In genomic region chr2:40202798-40203400, GRCh38 we compare ENCODE assay signal across 21 cellular contexts.
DNase-seq lines count a peak whose midpoint lies in the region; ATAC-seq and TF ChIP-seq lines count a peak whose summit lies in the region.
"Had no signal": no experiment of that assay in that cellular context is flagged by ENCODE, and none has a peak within 500 bp of the region (broad histone marks: within the 10 kb centered on the region; RNA-seq: fewer than 3 reads in every experiment).

No MANE protein-coding gene starts in this region.

- TF ChIP-seq CTCF in BJ (IDR thresholded peaks at IDR 0.05; ENCODE audit: insufficient read depth, low read depth, low read length) = no peak
- TF ChIP-seq CTCF in esophagus muscularis mucosa (IDR thresholded peaks at IDR 0.05) = no peak
- TF ChIP-seq CTCF in mesothelial cell of epicardium (IDR thresholded peaks at IDR 0.05; ENCODE audit: unreplicated experiment) = no peak

- peaks cover 34% of the 10 kb centered on the region for H3K4me1 Mint-ChIP-seq in mesothelial cell of epicardium
- H3K4me1 Mint-ChIP-seq in stimulated activated naive CD8-positive, alpha-beta T cell treated with anti-CD3 and anti-CD28 coated beads, Interleukin-15, amount 100 ng/mL, for 72 hours = no peaks in the 10 kb centered on the region
- H3K4me1 Mint-ChIP-seq: central memory CD8-positive, alpha-beta T cell had no signal

- 18% methylated on average over 1 of the region's 1 CpG for WGBS in esophagus muscularis mucosa

- H3K36me3 ChIP-seq in BJ (ENCODE audit: control insufficient read depth, insufficient read depth, low read length) = no peaks in the 10 kb centered on the region
- no peaks in the 10 kb centered on the region for H3K36me3 ChIP-seq in esophagus muscularis mucosa
- H3K36me3 ChIP-seq: right lobe of liver had no signal

- peak overlapping the region; percentile 51 for H3K27ac Mint-ChIP-seq in mesothelial cell of epicardium
- H3K27ac Mint-ChIP-seq in stimulated activated naive CD8-positive, alpha-beta T cell treated with anti-CD3 and anti-CD28 coated beads, Interleukin-15, amount 100 ng/mL, for 72 hours = no peak overlapping the region

- no peaks in the 10 kb centered on the region for H3K27me3 Mint-ChIP-seq in mesothelial cell of epicardium (ENCODE audit: low read depth)
- no peaks in the 10 kb centered on the region for H3K27me3 Mint-ChIP-seq in stimulated activated naive CD8-positive, alpha-beta T cell treated with anti-CD3 and anti-CD28 coated beads, Interleukin-15, amount 100 ng/mL, for 72 hours
- H3K27me3 Mint-ChIP-seq: central memory CD8-positive, alpha-beta T cell had no signal

- intact Hi-C loops in esophagus muscularis mucosa (cut with DNase I) = loop anchor here (5.0 kb wide), 1 partner anchor 291 kb away; no protein-coding TSS in a partner anchor

- peak overlapping the region; percentile 35 to 48 (median 40) for H3K27ac ChIP-seq in esophagus muscularis mucosa (replicated peaks in 1 of 4)
- H3K27ac ChIP-seq: right lobe of liver had no signal

- no peaks in the 10 kb centered on the region for H3K9me3 Mint-ChIP-seq in mesothelial cell of epicardium
- peaks cover 0 to 5% of the 10 kb centered on the region in 2 donors for H3K9me3 Mint-ChIP-seq in stimulated activated naive CD8-positive, alpha-beta T cell treated with anti-CD3 and anti-CD28 coated beads, Interleukin-15, amount 100 ng/mL, for 72 hours
- H3K9me3 Mint-ChIP-seq: nephron had no signal

- POLR2A ChIA-PET in BJ (lab: Charles Lee) = interaction anchor here (0.5 to 1.2 kb wide), 5 partner anchors 59 to 256 kb away, joined by 3 to 15 read pairs (median 3); no protein-coding TSS in a partner anchor

- CTCF ChIA-PET in BJ (lab: Yijun Ruan, JAX) = interaction anchor here (0.8 to 4.3 kb wide), 6 partner anchors 10 to 556 kb away, joined by 3 to 14 read pairs (median 4); no protein-coding TSS in a partner anchor

- DNase-seq in BJ (ENCODE audit: low read depth) = peak; percentile 72
- peak; percentile 67 for DNase-seq in LHCN-M2 (ENCODE audit: low read depth)
- DNase-seq in esophagus muscularis mucosa (ENCODE audit: extremely low spot score) = no peak
- no peak for DNase-seq in mesothelial cell of epicardium (ENCODE audit: low spot score in 2 of 2, unreplicated experiment in 2 of 2)
- DNase-seq in DMS79 (lab: John Stamatoyannopoulos, UW) = no peak
- no peak for DNase-seq in stimulated activated naive CD8-positive, alpha-beta T cell treated with anti-CD3 and anti-CD28 coated beads, Interleukin-15, amount 100 ng/mL, for 72 hours
- no peak for DNase-seq in CD1c-positive myeloid dendritic cell (ENCODE audit: extremely low spot score)
- DNase-seq: activated CD4-positive, CD25-positive, alpha-beta regulatory T cell treated with anti-CD3 and anti-CD28 coated beads, Interleukin-2, amount 50 U/mL, for 72 hours; activated naive CD4-positive, alpha-beta T cell treated with anti-CD3 and anti-CD28 coated beads, Interleukin-2, amount 50 U/mL, for 16 hours; Caco-2; heart left ventricle; NCI-H2029 treated with DMSO at 0.1 percent for 48 hours; NCI-H526 treated with DMSO at 0.1 percent for 48 hours; right lobe of liver; stimulated activated CD4-positive, alpha-beta T cell treated with anti-CD3 and anti-CD28 coated beads, Interleukin-4, amount 100 ng/mL, for 24 hours; T-helper 1 cell had no signal

- TF ChIP-seq EP300 in esophagus muscularis mucosa (IDR thresholded peaks at IDR 0.05) = no peak

- H3K4me3 Mint-ChIP-seq in mesothelial cell of epicardium = no peak overlapping the region
- no peak overlapping the region for H3K4me3 Mint-ChIP-seq in stimulated activated naive CD8-positive, alpha-beta T cell treated with anti-CD3 and anti-CD28 coated beads, Interleukin-15, amount 100 ng/mL, for 72 hours
- H3K4me3 Mint-ChIP-seq: central memory CD8-positive, alpha-beta T cell; nephron had no signal

- H3K27me3 ChIP-seq in BJ (ENCODE audit: control insufficient read depth, insufficient read depth, low read length) (no peaks in the 10 kb centered on the region), esophagus muscularis mucosa (no peaks in the 10 kb centered on the region)
- H3K27me3 ChIP-seq: heart left ventricle, right lobe of liver had no signal

- TF ChIP-seq POLR2A in esophagus muscularis mucosa (IDR thresholded peaks at IDR 0.05; ENCODE audit: low read depth) = no peak

- ATAC-seq in stimulated activated naive CD8-positive, alpha-beta T cell treated with anti-CD3 and anti-CD28 coated beads, Interleukin-15, amount 100 ng/mL, for 72 hours = no peak
- no peak for ATAC-seq in HG02642 (IDR thresholded peaks at IDR 0.05; ENCODE audit: poor library complexity, unreplicated experiment)
- ATAC-seq: left lobe of liver, Panc1, right lobe of liver had no signal

- peaks cover 15 to 44% (median 36%) of the 10 kb centered on the region in 4 donors for H3K4me1 ChIP-seq in esophagus muscularis mucosa
- H3K4me1 ChIP-seq: Caco-2, right lobe of liver had no signal

- no peaks in the 10 kb centered on the region for H3K9me3 ChIP-seq in esophagus muscularis mucosa
- H3K9me3 ChIP-seq: Caco-2, right lobe of liver had no signal

- H3K36me3 Mint-ChIP-seq in mesothelial cell of epicardium = no peaks in the 10 kb centered on the region

- H3K4me3 ChIP-seq in BJ (ENCODE audit: low read depth, low read length) = no peak overlapping the region
- H3K4me3 ChIP-seq in esophagus muscularis mucosa = no peak overlapping the region
- H3K4me3 ChIP-seq: heart left ventricle, right lobe of liver had no signal

Comparison
In these comparisons a context has a peak if more than half of its experiments do, and no peak if none do; other contexts are left out.
1. DNase-seq: peak in BJ (single experiment) and LHCN-M2 (single experiment); none in esophagus muscularis mucosa (single experiment), mesothelial cell of epicardium (0 of 2), DMS79 (single experiment), stimulated activated naive CD8-positive, alpha-beta T cell treated with anti-CD3 and anti-CD28 coated beads, Interleukin-15, amount 100 ng/mL, for 72 hours (0 of 2) and CD1c-positive myeloid dendritic cell (single experiment).